In the genomic region with DNA sequence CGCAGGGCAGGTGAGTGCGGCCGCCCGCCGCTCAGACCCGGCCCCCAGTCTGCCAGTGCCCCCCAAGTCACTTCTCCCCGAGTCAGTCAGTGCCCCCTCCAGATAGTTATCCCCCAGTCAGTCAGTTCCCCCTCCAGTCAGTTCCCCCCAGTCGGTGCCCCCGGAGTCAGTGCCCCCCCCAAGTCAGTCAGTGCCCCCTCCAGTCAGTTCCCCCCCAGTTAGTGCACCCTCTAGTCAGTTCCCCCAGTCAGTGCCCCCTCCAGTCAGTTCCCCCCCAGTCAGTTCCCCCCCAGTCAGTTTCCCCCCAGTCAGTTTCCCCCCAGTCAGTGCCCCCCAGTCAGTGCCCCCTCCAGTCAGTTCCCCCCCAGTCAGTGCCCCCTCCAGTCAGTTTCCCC, we compare ENCODE assay signal across 1 cellular context.
TF ChIP-seq lines count a peak whose summit lies in the region.

No MANE protein-coding gene starts in this region.

TF ChIP-seq in liver, 16 proteins besides CTCF, POLR2A, EP300 and RAD21 (continued from another document):
- no peak for TF ChIP-seq RXRA (IDR thresholded peaks at IDR 0.05)
TF ChIP-seq in liver: peak in this region for 0.
